ENCODE assay signal across 8 cellular contexts in genomic region chr14:50064993-50065392, GRCh38. TPM values are rescaled to one million over a fixed set of nuclear protein-coding genes. Genes with fewer than 3 reads are reported as not detected.
A peak's percentile ranks its signal among the peaks of the same experiment; 100 is the strongest.
DNase-seq lines count a peak whose midpoint lies in the region; ATAC-seq and TF ChIP-seq lines count a peak whose summit lies in the region.

No MANE protein-coding gene starts in this region.

- TF ChIP-seq EP300 in tibial nerve (IDR thresholded peaks at IDR 0.05) = peak; percentile 55 to 86

- H3K4me1 Mint-ChIP-seq in CD4-positive, CD25-positive, alpha-beta regulatory T cell = peaks cover 15 to 74% (median 47%) of the 10 kb centered on the region in 4 donors

- H3K27me3 Mint-ChIP-seq in CD4-positive, CD25-positive, alpha-beta regulatory T cell = no peaks in the 10 kb centered on the region

- H3K36me3 ChIP-seq in CD4-positive, CD25-positive, alpha-beta regulatory T cell (ENCODE audit: control insufficient read depth, insufficient read depth, low read length) = no peaks in the 10 kb centered on the region
- H3K36me3 ChIP-seq in tibial nerve = no peaks in the 10 kb centered on the region

- TF ChIP-seq POLR2A in tibial nerve (IDR thresholded peaks at IDR 0.05) = no peak

- peak; percentile 50 to 51 for ATAC-seq in CD4-positive, CD25-positive, alpha-beta regulatory T cell (ENCODE audit: low read depth in 2 of 2)
- peak; percentile 67 for ATAC-seq in GM21360 (IDR thresholded peaks at IDR 0.05; ENCODE audit: unreplicated experiment)
- peak; percentile 60 for ATAC-seq in HG03521 (IDR thresholded peaks at IDR 0.05; ENCODE audit: unreplicated experiment)
- no peak for ATAC-seq in foreskin keratinocyte
- ATAC-seq in SK-N-SH treated with all-trans-retinoic acid at 6 μM for 48 hours = no peak

- H3K27ac ChIP-seq in CD4-positive, CD25-positive, alpha-beta regulatory T cell (ENCODE audit: insufficient read depth, low read length, poor library complexity, severe bottlenecking) = peak overlapping the region; percentile 93
- H3K27ac ChIP-seq in foreskin keratinocyte = peak overlapping the region; percentile 20
- peak overlapping the region in 2 of 4 donors; percentile 56 to 62 for H3K27ac ChIP-seq in tibial nerve

- H3K9me3 Mint-ChIP-seq in CD4-positive, CD25-positive, alpha-beta regulatory T cell = no peaks in the 10 kb centered on the region

- TF ChIP-seq CTCF in foreskin keratinocyte (conservative IDR thresholded peaks at IDR 0.05) = no peak
- no peak for TF ChIP-seq CTCF in tibial nerve (IDR thresholded peaks at IDR 0.05)

- peak overlapping the region; percentile 94 to 100 (median 98) for H3K27ac Mint-ChIP-seq in CD4-positive, CD25-positive, alpha-beta regulatory T cell

- H3K4me3 ChIP-seq in CD4-positive, CD25-positive, alpha-beta regulatory T cell (ENCODE audit: low read depth, low read length) = peak overlapping the region; percentile 49
- no peak overlapping the region for H3K4me3 ChIP-seq in tibial nerve

- WGBS in tibial nerve, 2 donors = 70 to 73% methylated on average over 4 of the region's 4 CpGs

- H3K36me3 Mint-ChIP-seq in CD4-positive, CD25-positive, alpha-beta regulatory T cell = peaks cover 14% of the 10 kb centered on the region

- DNase-seq in CD4-positive, CD25-positive, alpha-beta regulatory T cell = peak; percentile 45 to 94 (median 70)
- peak; percentile 75 for DNase-seq in activated CD4-positive, alpha-beta T cell treated with anti-CD3 and anti-CD28 coated beads for 48 hours
- DNase-seq in foreskin keratinocyte (no peak), tibial nerve (ENCODE audit: low spot score in 2 of 2) (peak in 1 of 2 donors; percentile 70), SK-N-DZ (ENCODE audit: low spot score) (no peak)

- H3K9me3 ChIP-seq in CD4-positive, CD25-positive, alpha-beta regulatory T cell (ENCODE audit: control insufficient read depth in 2 of 2, low read length in 2 of 2) = no peaks in the 10 kb centered on the region
- H3K9me3 ChIP-seq in tibial nerve = no peaks in the 10 kb centered on the region

- no peaks in the 10 kb centered on the region for H3K27me3 ChIP-seq in CD4-positive, CD25-positive, alpha-beta regulatory T cell (ENCODE audit: control insufficient read depth, insufficient read depth, low read length)
- H3K27me3 ChIP-seq in foreskin keratinocyte (no peaks in the 10 kb centered on the region), tibial nerve (no peaks in the 10 kb centered on the region)

- peak overlapping the region in 3 of 4 donors; percentile 47 to 79 (median 59) for H3K4me3 Mint-ChIP-seq in CD4-positive, CD25-positive, alpha-beta regulatory T cell

- peaks cover 62% of the 10 kb centered on the region for H3K4me1 ChIP-seq in CD4-positive, CD25-positive, alpha-beta regulatory T cell (ENCODE audit: control insufficient read depth, insufficient read depth, low read length, poor library complexity, severe bottlenecking)
- H3K4me1 ChIP-seq in foreskin keratinocyte = peaks cover 31% of the 10 kb centered on the region
- H3K4me1 ChIP-seq in tibial nerve = peaks cover 0 to 26% (median 24%) of the 10 kb centered on the region in 4 donors

TF ChIP-seq in SK-N-SH treated with all-trans-retinoic acid at 6 μM for 48 hours, 23 proteins besides CTCF, POLR2A, EP300 and RAD21:
- TF ChIP-seq, protein P1, sequence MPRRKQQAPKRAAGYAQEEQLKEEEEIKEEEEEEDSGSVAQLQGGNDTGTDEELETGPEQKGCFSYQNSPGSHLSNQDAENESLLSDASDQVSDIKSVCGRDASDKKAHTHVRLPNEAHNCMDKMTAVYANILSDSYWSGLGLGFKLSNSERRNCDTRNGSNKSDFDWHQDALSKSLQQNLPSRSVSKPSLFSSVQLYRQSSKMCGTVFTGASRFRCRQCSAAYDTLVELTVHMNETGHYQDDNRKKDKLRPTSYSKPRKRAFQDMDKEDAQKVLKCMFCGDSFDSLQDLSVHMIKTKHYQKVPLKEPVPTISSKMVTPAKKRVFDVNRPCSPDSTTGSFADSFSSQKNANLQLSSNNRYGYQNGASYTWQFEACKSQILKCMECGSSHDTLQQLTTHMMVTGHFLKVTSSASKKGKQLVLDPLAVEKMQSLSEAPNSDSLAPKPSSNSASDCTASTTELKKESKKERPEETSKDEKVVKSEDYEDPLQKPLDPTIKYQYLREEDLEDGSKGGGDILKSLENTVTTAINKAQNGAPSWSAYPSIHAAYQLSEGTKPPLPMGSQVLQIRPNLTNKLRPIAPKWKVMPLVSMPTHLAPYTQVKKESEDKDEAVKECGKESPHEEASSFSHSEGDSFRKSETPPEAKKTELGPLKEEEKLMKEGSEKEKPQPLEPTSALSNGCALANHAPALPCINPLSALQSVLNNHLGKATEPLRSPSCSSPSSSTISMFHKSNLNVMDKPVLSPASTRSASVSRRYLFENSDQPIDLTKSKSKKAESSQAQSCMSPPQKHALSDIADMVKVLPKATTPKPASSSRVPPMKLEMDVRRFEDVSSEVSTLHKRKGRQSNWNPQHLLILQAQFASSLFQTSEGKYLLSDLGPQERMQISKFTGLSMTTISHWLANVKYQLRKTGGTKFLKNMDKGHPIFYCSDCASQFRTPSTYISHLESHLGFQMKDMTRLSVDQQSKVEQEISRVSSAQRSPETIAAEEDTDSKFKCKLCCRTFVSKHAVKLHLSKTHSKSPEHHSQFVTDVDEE (CRISPR knock-in tag; IDR thresholded peaks at IDR 0.05) = no peak
- TF ChIP-seq TCF4 (CRISPR knock-in tag; IDR thresholded peaks at IDR 0.05; ENCODE audit: borderline replicate concordance) = no peak
- no peak for TF ChIP-seq ESRRG (CRISPR knock-in tag; IDR thresholded peaks at IDR 0.05)
- TF ChIP-seq ZNF8 (CRISPR knock-in tag; IDR thresholded peaks at IDR 0.05) = no peak
- no peak for TF ChIP-seq RARB (CRISPR knock-in tag; IDR thresholded peaks at IDR 0.05)
- TF ChIP-seq ZC3H10 (CRISPR knock-in tag; IDR thresholded peaks at IDR 0.05) = no peak
- TF ChIP-seq ZFP3 (CRISPR knock-in tag; IDR thresholded peaks at IDR 0.05) = no peak
- TF ChIP-seq ISL1 (CRISPR knock-in tag; IDR thresholded peaks at IDR 0.05) = no peak
- TF ChIP-seq ZNF70 (CRISPR knock-in tag; IDR thresholded peaks at IDR 0.05) = no peak
- TF ChIP-seq PPARA (CRISPR knock-in tag; IDR thresholded peaks at IDR 0.05; ENCODE audit: borderline replicate concordance) = no peak

RNA-seq across cellular contexts. Expression of gene VCPKMT, which starts 51.4 kb away (rescaled TPM):
- total RNA-seq in CD4-positive, CD25-positive, alpha-beta regulatory T cell = 30.0 TPM
- 10 to 100 TPM in 3 of 4 donors, 1 to 10 TPM in 1; 10.0 to 13.6 (median 12.0) TPM for polyA plus RNA-seq in CD4-positive, CD25-positive, alpha-beta regulatory T cell
- total RNA-seq in foreskin keratinocyte = 5.9 and 6.7 TPM in 2 replicates
- 4.3 and 4.6 TPM in 2 replicates for polyA plus RNA-seq in foreskin keratinocyte
- 1 to 10 TPM; 4.7 to 9.6 (median 5.9) TPM for total RNA-seq in tibial nerve
- 11.8 and 13.6 TPM in 2 replicates for polyA plus RNA-seq in SK-N-DZ (2014; cell fraction: cytosol; rRNA removed)
- 25.3 and 28.6 TPM in 2 replicates for polyA plus RNA-seq in SK-N-DZ (2014; cell fraction: nucleus; rRNA removed)

Comparison
In these comparisons a context has a peak if more than half of its experiments do, and no peak if none do; other contexts are left out.
1. ATAC-seq: peak in CD4-positive, CD25-positive, alpha-beta regulatory T cell (2 of 2), GM21360 (single experiment) and HG03521 (single experiment); none in foreskin keratinocyte (single experiment) and SK-N-SH treated with all-trans-retinoic acid at 6 μM for 48 hours (single experiment).
2. DNase-seq: peak in CD4-positive, CD25-positive, alpha-beta regulatory T cell (3 of 3) and activated CD4-positive, alpha-beta T cell treated with anti-CD3 and anti-CD28 coated beads for 48 hours (single experiment); none in foreskin keratinocyte (0 of 2) and SK-N-DZ (single experiment).